Comparison of ENCODE assay signal across 8 cellular contexts in genomic region chr1:116569776-116570357, GRCh38. TPM values are rescaled to one million over a fixed set of nuclear protein-coding genes. Genes with fewer than 3 reads are reported as not detected.
A peak's percentile ranks its signal among the peaks of the same experiment; 100 is the strongest.
DNase-seq lines count a peak whose midpoint lies in the region; ATAC-seq and TF ChIP-seq lines count a peak whose summit lies in the region.

No MANE protein-coding gene starts in this region.

- TF ChIP-seq POLR2A in esophagus muscularis mucosa (IDR thresholded peaks at IDR 0.05; ENCODE audit: low read depth) = no peak

- TF ChIP-seq EP300 in esophagus muscularis mucosa (IDR thresholded peaks at IDR 0.05) = no peak

- no peaks in the 10 kb centered on the region for H3K27me3 Mint-ChIP-seq in IgD-negative memory B cell
- H3K27me3 Mint-ChIP-seq in activated CD8-positive, alpha-beta T cell treated with anti-CD3 and anti-CD28 coated beads for 36 hours = peaks cover 8% of the 10 kb centered on the region
- peaks cover 4% of the 10 kb centered on the region for H3K27me3 Mint-ChIP-seq in neural progenitor cell (ENCODE audit: insufficient read depth, low read depth)

- 28% methylated on average over 22 of the region's 22 CpGs for WGBS in esophagus muscularis mucosa
- WGBS in aorta, 2 donors = 16 to 17% methylated on average over 22 of the region's 22 CpGs

- peak; percentile 29 for ATAC-seq in GM18502 (IDR thresholded peaks at IDR 0.05; ENCODE audit: poor library complexity, unreplicated experiment)
- peak; percentile 11 for ATAC-seq in activated CD8-positive, alpha-beta T cell treated with anti-CD3 and anti-CD28 coated beads for 36 hours
- peak; percentile 9 for ATAC-seq in aorta (ENCODE audit: low FRiP score)

- CTCF ChIA-PET in activated CD8-positive, alpha-beta T cell treated with anti-CD3 and anti-CD28 coated beads for 36 hours (lab: Charles Lee) = interaction anchor here (1.0 to 2.5 kb wide), 6 partner anchors 12 to 431 kb away, joined by 3 to 10 read pairs (median 7); partner anchors contain the start of gene IGSF3

- peak overlapping the region; percentile 95 to 99 (median 98) for H3K4me3 Mint-ChIP-seq in IgD-negative memory B cell
- peak overlapping the region; percentile 91 for H3K4me3 Mint-ChIP-seq in activated CD8-positive, alpha-beta T cell treated with anti-CD3 and anti-CD28 coated beads for 36 hours
- H3K4me3 Mint-ChIP-seq in neural progenitor cell = peak overlapping the region; percentile 87

- TF ChIP-seq CTCF in activated CD8-positive, alpha-beta T cell treated with anti-CD3 and anti-CD28 coated beads for 36 hours (IDR thresholded peaks at IDR 0.05) = no peak
- TF ChIP-seq CTCF in esophagus muscularis mucosa (IDR thresholded peaks at IDR 0.05) (no peak), neural progenitor cell (IDR thresholded peaks at IDR 0.05) (no peak)

- H3K9me3 ChIP-seq in esophagus muscularis mucosa (no peaks in the 10 kb centered on the region), neural progenitor cell (ENCODE audit: low read depth) (no peaks in the 10 kb centered on the region), aorta (ENCODE audit: control insufficient read depth, low read length) (no peaks in the 10 kb centered on the region)

- H3K36me3 Mint-ChIP-seq in IgD-negative memory B cell (peaks cover 2% of the 10 kb centered on the region), neural progenitor cell (peaks cover 2% of the 10 kb centered on the region)
- peaks cover 13% of the 10 kb centered on the region for H3K36me3 Mint-ChIP-seq in activated CD8-positive, alpha-beta T cell treated with anti-CD3 and anti-CD28 coated beads for 36 hours (ENCODE audit: low read depth)

- H3K4me3 ChIP-seq in esophagus muscularis mucosa = peak overlapping the region; percentile 80 to 95 (median 88)
- H3K4me3 ChIP-seq in neural progenitor cell = peak overlapping the region; percentile 67
- H3K4me3 ChIP-seq in aorta (ENCODE audit: low read length in 2 of 2) = peak overlapping the region; percentile 45 to 47

- peaks cover 19 to 43% (median 30%) of the 10 kb centered on the region in 4 donors for H3K4me1 ChIP-seq in esophagus muscularis mucosa
- peaks cover 2% of the 10 kb centered on the region for H3K4me1 ChIP-seq in neural progenitor cell
- peaks cover 0 to under 1% of the 10 kb centered on the region in 2 donors for H3K4me1 ChIP-seq in aorta (ENCODE audit: control insufficient read depth in 1 of 2, insufficient read depth in 2 of 2, low read length in 2 of 2)

- peaks cover 37 to 54% (median 46%) of the 10 kb centered on the region in 3 donors for H3K4me1 Mint-ChIP-seq in IgD-negative memory B cell
- H3K4me1 Mint-ChIP-seq in activated CD8-positive, alpha-beta T cell treated with anti-CD3 and anti-CD28 coated beads for 36 hours (ENCODE audit: low read depth) = peaks cover 57% of the 10 kb centered on the region
- peaks cover 25% of the 10 kb centered on the region for H3K4me1 Mint-ChIP-seq in neural progenitor cell

- no peak overlapping the region for H3K9ac ChIP-seq in neural progenitor cell

- H3K27ac Mint-ChIP-seq in IgD-negative memory B cell = peak overlapping the region; percentile 91 to 97 (median 95)
- H3K27ac Mint-ChIP-seq in activated CD8-positive, alpha-beta T cell treated with anti-CD3 and anti-CD28 coated beads for 36 hours = peak overlapping the region; percentile 88
- H3K27ac Mint-ChIP-seq in neural progenitor cell = peak overlapping the region; percentile 19

- H3K9me3 Mint-ChIP-seq in IgD-negative memory B cell = peaks cover 0 to 2% (median 1%) of the 10 kb centered on the region in 3 donors
- peaks cover 2% of the 10 kb centered on the region for H3K9me3 Mint-ChIP-seq in activated CD8-positive, alpha-beta T cell treated with anti-CD3 and anti-CD28 coated beads for 36 hours
- peaks cover 2% of the 10 kb centered on the region for H3K9me3 Mint-ChIP-seq in neural progenitor cell

- peak; percentile 52 for DNase-seq in activated CD8-positive, alpha-beta T cell treated with anti-CD3 and anti-CD28 coated beads for 36 hours
- DNase-seq in esophagus muscularis mucosa (ENCODE audit: extremely low spot score) = peak; percentile 92
- DNase-seq in neural progenitor cell (ENCODE audit: low spot score) = peak; percentile 20
- DNase-seq in aorta = peak; percentile 69 to 85
- no peak for DNase-seq in NCI-H1048 (lab: John Stamatoyannopoulos, UW)
- no peak for DNase-seq in putamen (ENCODE audit: low spot score)

- no peaks in the 10 kb centered on the region for H3K79me2 ChIP-seq in neural progenitor cell (ENCODE audit: low read depth)

- peaks cover 4% of the 10 kb centered on the region for H3F3A ChIP-seq in neural progenitor cell (ENCODE audit: low read depth)

- no peak overlapping the region for H2AFZ ChIP-seq in neural progenitor cell (replicated peaks)

- POLR2A ChIA-PET in activated CD8-positive, alpha-beta T cell treated with anti-CD3 and anti-CD28 coated beads for 36 hours (lab: Charles Lee) = interaction anchor here (0.6 to 2.8 kb wide), 4 partner anchors 13 to 490 kb away, joined by 3 to 11 read pairs (median 4); partner anchors contain the start of gene TTF2

- intact Hi-C loops in activated CD8-positive, alpha-beta T cell treated with anti-CD3 and anti-CD28 coated beads for 36 hours (cut with micrococcal nuclease) = loop anchor here (2.0 to 5.0 kb wide), 3 partner anchors 107 to 491 kb away; partner anchors contain the start of gene TTF2
- intact Hi-C loops in esophagus muscularis mucosa (cut with DNase I) (loop anchor here (5.0 to 10.0 kb wide), 3 partner anchors 97 to 555 kb away; partner anchors contain the start of genes IGSF3 and TRIM45), aorta (cut with DNase I) (loop anchor here (5.0 to 10.0 kb wide), 6 partner anchors 48 to 555 kb away; partner anchors contain the start of genes ATP1A1 (in 1 of the 2), TRIM45 (in 1 of the 2) and TTF2 (in 1 of the 2))

- H3K27ac ChIP-seq in esophagus muscularis mucosa (replicated peaks in 1 of 4) (peak overlapping the region; percentile 97 to 99 (median 98)), neural progenitor cell (no peak overlapping the region), aorta (ENCODE audit: low read depth in 1 of 2, low read length in 2 of 2) (peak overlapping the region in 1 of 2 donors; percentile 55)

- no peaks in the 10 kb centered on the region for H4K20me1 ChIP-seq in neural progenitor cell (ENCODE audit: low read depth)

- no peaks in the 10 kb centered on the region for H3K36me3 ChIP-seq in esophagus muscularis mucosa
- no peaks in the 10 kb centered on the region for H3K36me3 ChIP-seq in neural progenitor cell
- no peaks in the 10 kb centered on the region for H3K36me3 ChIP-seq in aorta (ENCODE audit: control insufficient read depth in 1 of 2, insufficient read depth in 2 of 2, low read length in 1 of 2)

- H3K27me3 ChIP-seq in esophagus muscularis mucosa (no peaks in the 10 kb centered on the region), neural progenitor cell (peaks cover 12% of the 10 kb centered on the region), aorta (ENCODE audit: control insufficient read depth in 1 of 2, insufficient read depth in 2 of 2, low read length in 1 of 2) (no peaks in the 10 kb centered on the region)

- peak overlapping the region; percentile 79 for H3K4me2 ChIP-seq in neural progenitor cell

RNA-seq across cellular contexts. Expression of gene CD58, which starts 1.0 kb away (rescaled TPM):
- polyA plus RNA-seq in IgD-negative memory B cell = 29.5 TPM
- 10 to 100 TPM; 11.1 to 12.7 TPM for total RNA-seq in activated CD8-positive, alpha-beta T cell treated with anti-CD3 and anti-CD28 coated beads for 36 hours
- 10 to 100 TPM; 20.3 to 23.4 (median 21.7) TPM for total RNA-seq in esophagus muscularis mucosa
- 4.2 and 14.6 TPM in 2 replicates for total RNA-seq in neural progenitor cell (ENCODE audit: low replicate concordance)
- 10 to 100 TPM; 28.6 to 30.7 TPM for total RNA-seq in aorta
- 10 to 100 TPM; 32.4 to 45.4 TPM for polyA plus RNA-seq in aorta

Comparison
In these comparisons a context has a peak if more than half of its experiments do, and no peak if none do; other contexts are left out.
1. H3K27ac Mint-ChIP-seq: peak in every context shown above with its lines; median percentile 95 in IgD-negative memory B cell; 88 in activated CD8-positive, alpha-beta T cell treated with anti-CD3 and anti-CD28 coated beads for 36 hours; 19 in neural progenitor cell.
2. DNase-seq: peak in activated CD8-positive, alpha-beta T cell treated with anti-CD3 and anti-CD28 coated beads for 36 hours (single experiment), esophagus muscularis mucosa (single experiment), neural progenitor cell (single experiment) and aorta (2 of 2); none in NCI-H1048 (single experiment) and putamen (single experiment).
3. Peak in every context shown above with its lines, with median percentiles within 50 percentile points of each other: ATAC-seq, H3K4me3 Mint-ChIP-seq and H3K4me3 ChIP-seq.